Comparison of ENCODE assay signal across 8 cellular contexts in the genomic region with DNA sequence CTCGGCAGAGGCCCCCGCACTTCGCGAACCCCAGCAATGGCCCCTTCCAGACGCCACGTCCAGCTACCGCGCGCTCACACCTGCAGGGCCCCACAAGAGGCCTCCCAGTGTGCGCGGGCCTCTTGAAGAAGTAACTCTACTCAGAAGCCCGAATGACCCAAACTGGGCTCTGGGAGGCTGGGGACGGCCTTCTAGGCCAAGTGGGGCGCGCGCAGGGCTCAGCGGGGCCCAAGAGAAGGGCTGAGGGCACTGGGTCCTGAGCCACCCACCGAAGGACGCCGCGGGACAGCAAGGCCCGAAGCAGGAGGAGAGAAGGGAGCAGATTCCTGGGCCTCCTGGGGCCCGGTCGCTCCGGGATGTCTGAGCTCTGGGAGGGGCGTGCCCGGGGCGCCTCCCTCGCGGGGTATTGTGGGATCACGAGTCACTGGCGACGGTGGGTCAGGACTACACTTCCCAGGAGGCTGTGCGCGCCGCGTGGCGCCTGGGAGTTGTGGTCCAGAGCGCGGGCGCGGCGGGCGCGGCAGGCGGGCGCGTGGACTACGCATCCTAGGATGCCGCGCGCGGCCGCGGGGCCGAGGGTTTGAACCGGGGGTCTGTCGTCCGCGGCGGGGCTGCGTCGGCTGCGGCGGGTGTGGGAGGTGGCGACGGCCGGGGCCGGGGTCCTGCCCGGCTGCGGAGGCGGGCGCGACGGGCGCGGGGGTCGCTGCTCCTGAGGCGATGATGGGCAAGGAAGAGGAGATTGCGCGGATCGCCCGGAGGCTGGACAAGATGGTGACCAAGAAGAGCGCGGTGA. TPM values are rescaled to one million over a fixed set of nuclear protein-coding genes. Genes with fewer than 3 reads are reported as not detected.
DNase-seq lines count a peak whose midpoint lies in the region; ATAC-seq and TF ChIP-seq lines count a peak whose summit lies in the region.

Gene TCEA2 (plus strand): TSS at position 603 of the 793 bp plus-strand sequence. CDS start 115 bp downstream, at position 718.

- TF ChIP-seq CTCF in BE2C (IDR thresholded peaks at IDR 0.05; ENCODE audit: low read depth, low read length) (no peak), right lobe of liver (IDR thresholded peaks at IDR 0.05) (no peak)

- peak; percentile 79 for TF ChIP-seq POLR2A in right lobe of liver (IDR thresholded peaks at IDR 0.05)

- H3K9me3 ChIP-seq in BE2C: no peaks in the 10 kb centered on the region
- H3K9me3 ChIP-seq in right lobe of liver: no peaks in the 10 kb centered on the region

- intact Hi-C loops in right lobe of liver (cut with DNase I): no loop called here

- no peaks in the 10 kb centered on the region for H3K36me3 ChIP-seq in BE2C
- H3K36me3 ChIP-seq in right lobe of liver: no peaks in the 10 kb centered on the region

- ATAC-seq in GM19372 (IDR thresholded peaks at IDR 0.05; ENCODE audit: low read depth, unreplicated experiment) (peak; percentile 83), HG03558 (IDR thresholded peaks at IDR 0.05; ENCODE audit: extremely low read depth, unreplicated experiment) (peak; percentile 67), right lobe of liver (peak; percentile 63 to 87 (median 80))

- DNase-seq in BE2C: peak; percentile 99
- peak; percentile 58 for DNase-seq in NCI-H748 treated with DMSO at 0.1 percent for 48 hours (lab: John Stamatoyannopoulos, UW)
- peak; percentile 96 to 97 for DNase-seq in activated CD4-positive, alpha-beta T cell treated with anti-CD3 and anti-CD28 coated beads, Interleukin-2, amount 50 U/mL, for 48 hours
- DNase-seq in dermis blood vessel endothelial cell: peak; percentile 97
- peak; percentile 97 to 98 (median 97) for DNase-seq in right lobe of liver
- peak; percentile 96 for DNase-seq in stimulated activated CD4-positive, alpha-beta T cell treated with anti-CD3 and anti-CD28 coated beads, Interleukin-4, amount 100 ng/mL, for 24 hours

- peaks cover 11% of the 10 kb centered on the region for H3K4me1 ChIP-seq in BE2C
- H3K4me1 ChIP-seq in right lobe of liver: peaks cover 0 to 42% (median 17%) of the 10 kb centered on the region in 4 donors

- H3K4me3 ChIP-seq in BE2C (ENCODE audit: low read depth, low read length): peak within 1 kb of the TSS; percentile 81
- H3K4me3 ChIP-seq in right lobe of liver: peak within 1 kb of the TSS; percentile 69 to 97 (median 87)

- no peaks in the 10 kb centered on the region for H3K27me3 ChIP-seq in BE2C
- no peaks in the 10 kb centered on the region for H3K27me3 ChIP-seq in right lobe of liver

- H3K27ac ChIP-seq in right lobe of liver: peak within 1 kb of the TSS; percentile 60 to 84 (median 84)

- WGBS in right lobe of liver (ENCODE audit: insufficient coverage, low coverage, low lambda C conversion rate, missing lambda C conversion rate): 0% methylated on average over 18 of the region's 85 CpGs

RNA-seq across cellular contexts. Expression of gene TCEA2, which starts in this region (rescaled TPM):
- polyA plus RNA-seq in BE2C (2012; ENCODE audit: insufficient read depth, insufficient read length, low read depth): 202 TPM
- 35.8 and 45.9 TPM in 2 replicates for total RNA-seq in dermis blood vessel endothelial cell
- total RNA-seq in right lobe of liver: 10 to 100 TPM; 14.8 to 45.6 (median 28.6) TPM

Comparison
In these comparisons a context has a peak if more than half of its experiments do, and no peak if none do; other contexts are left out.
1. Peak in every context shown above with its lines: DNase-seq, ATAC-seq, H3K4me3 ChIP-seq and H3K27ac ChIP-seq.